Comparison of ENCODE assay signal across 18 cellular contexts in the genomic region with DNA sequence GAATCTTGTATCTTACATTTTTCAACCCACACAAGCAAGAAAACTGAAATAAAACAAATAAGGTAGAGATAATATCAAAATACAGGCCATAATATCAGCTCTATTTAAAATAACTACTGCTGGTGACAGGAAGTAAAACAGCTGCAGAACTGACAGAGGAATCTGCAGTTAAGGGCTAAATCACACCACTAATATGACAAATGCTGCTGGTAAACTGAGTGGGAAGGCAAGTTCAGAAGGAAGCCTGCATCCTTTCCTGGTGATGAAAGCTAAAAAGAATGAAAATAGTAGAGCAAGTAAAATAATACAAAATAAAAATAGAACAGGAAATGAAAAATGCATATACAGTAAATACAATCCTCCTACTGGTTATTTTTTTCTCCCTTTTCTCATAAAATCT.
"Had no signal": no experiment of that assay in that cellular context is flagged by ENCODE, and none has a peak within 500 bp of the region (broad histone marks: within the 10 kb centered on the region; RNA-seq: fewer than 3 reads in every experiment).

No MANE protein-coding gene starts in this region.

- H3K4me3 ChIP-seq: esophagus squamous epithelium, left lung, sigmoid colon, thyroid gland had no signal

- H3K36me3 ChIP-seq: esophagus squamous epithelium, left lung, sigmoid colon, thyroid gland had no signal

- H3K4me3 Mint-ChIP-seq: activated CD8-positive, alpha-beta T cell treated with anti-CD3 and anti-CD28 coated beads for 36 hours; activated naive CD8-positive, alpha-beta T cell treated with anti-CD3 and anti-CD28 coated beads for 36 hours; activated T-helper 17 cell treated with anti-CD3 and anti-CD28 coated beads, Interleukin-2, amount 50 U/mL, for 72 hours; naive thymus-derived CD4-positive, alpha-beta T cell had no signal

- H3K9me3 Mint-ChIP-seq: activated CD8-positive, alpha-beta T cell treated with anti-CD3 and anti-CD28 coated beads for 36 hours; activated naive CD8-positive, alpha-beta T cell treated with anti-CD3 and anti-CD28 coated beads for 36 hours had no signal

- H3K9me3 ChIP-seq: esophagus squamous epithelium, left lung, sigmoid colon, thyroid gland had no signal

- H3K27ac ChIP-seq: esophagus squamous epithelium, left lung, sigmoid colon, thyroid gland had no signal

- ATAC-seq: activated CD8-positive, alpha-beta T cell treated with anti-CD3 and anti-CD28 coated beads for 36 hours; activated T-helper 17 cell treated with anti-CD3 and anti-CD28 coated beads, Interleukin-2, amount 50 U/mL, for 72 hours; left lung; naive thymus-derived CD4-positive, alpha-beta T cell had no signal

- DNase-seq: activated CD4-positive, alpha-beta T cell treated with anti-CD3 and anti-CD28 coated beads for 48 hours; activated CD4-positive, CD25-positive, alpha-beta regulatory T cell; activated CD8-positive, alpha-beta T cell treated with anti-CD3 and anti-CD28 coated beads for 36 hours; activated naive CD4-positive, alpha-beta T cell; activated naive CD8-positive, alpha-beta T cell treated with anti-CD3 and anti-CD28 coated beads for 36 hours; activated T-cell treated with anti-CD3 and anti-CD28 coated beads, Interleukin-2, amount 50 U/mL, for 1 hour; amniotic stem cell; dermis blood vessel endothelial cell; effector memory CD4-positive, alpha-beta T cell; esophagus squamous epithelium; left lung; naive thymus-derived CD4-positive, alpha-beta T cell; sigmoid colon; stimulated activated CD4-positive, alpha-beta T cell treated with anti-CD3 and anti-CD28 coated beads, Interleukin-1b, Interleukin-23, amount 100 ng/mL, for 48 hours; stimulated activated CD8-positive, alpha-beta memory T cell treated with anti-CD3 and anti-CD28 coated beads, Interleukin-4, amount 100 ng/mL, for 48 hours; stimulated activated naive CD4-positive, alpha-beta T cell; thyroid gland had no signal

- H3K36me3 Mint-ChIP-seq: activated naive CD8-positive, alpha-beta T cell treated with anti-CD3 and anti-CD28 coated beads for 36 hours; naive thymus-derived CD4-positive, alpha-beta T cell had no signal

- H3K27ac Mint-ChIP-seq: activated CD8-positive, alpha-beta T cell treated with anti-CD3 and anti-CD28 coated beads for 36 hours; activated naive CD8-positive, alpha-beta T cell treated with anti-CD3 and anti-CD28 coated beads for 36 hours; activated T-helper 17 cell treated with anti-CD3 and anti-CD28 coated beads, Interleukin-2, amount 50 U/mL, for 72 hours; naive thymus-derived CD4-positive, alpha-beta T cell had no signal

- H3K4me1 Mint-ChIP-seq: activated naive CD8-positive, alpha-beta T cell treated with anti-CD3 and anti-CD28 coated beads for 36 hours; activated T-helper 17 cell treated with anti-CD3 and anti-CD28 coated beads, Interleukin-2, amount 50 U/mL, for 72 hours; naive thymus-derived CD4-positive, alpha-beta T cell had no signal

- H3K4me1 ChIP-seq: esophagus squamous epithelium, left lung, sigmoid colon, thyroid gland had no signal

- H3K27me3 ChIP-seq: esophagus squamous epithelium, left lung, sigmoid colon, thyroid gland had no signal

- H3K27me3 Mint-ChIP-seq: activated CD8-positive, alpha-beta T cell treated with anti-CD3 and anti-CD28 coated beads for 36 hours; activated naive CD8-positive, alpha-beta T cell treated with anti-CD3 and anti-CD28 coated beads for 36 hours; activated T-helper 17 cell treated with anti-CD3 and anti-CD28 coated beads, Interleukin-2, amount 50 U/mL, for 72 hours; naive thymus-derived CD4-positive, alpha-beta T cell had no signal
